Comparison of ENCODE assay signal across 1 cellular context in the genomic region with DNA sequence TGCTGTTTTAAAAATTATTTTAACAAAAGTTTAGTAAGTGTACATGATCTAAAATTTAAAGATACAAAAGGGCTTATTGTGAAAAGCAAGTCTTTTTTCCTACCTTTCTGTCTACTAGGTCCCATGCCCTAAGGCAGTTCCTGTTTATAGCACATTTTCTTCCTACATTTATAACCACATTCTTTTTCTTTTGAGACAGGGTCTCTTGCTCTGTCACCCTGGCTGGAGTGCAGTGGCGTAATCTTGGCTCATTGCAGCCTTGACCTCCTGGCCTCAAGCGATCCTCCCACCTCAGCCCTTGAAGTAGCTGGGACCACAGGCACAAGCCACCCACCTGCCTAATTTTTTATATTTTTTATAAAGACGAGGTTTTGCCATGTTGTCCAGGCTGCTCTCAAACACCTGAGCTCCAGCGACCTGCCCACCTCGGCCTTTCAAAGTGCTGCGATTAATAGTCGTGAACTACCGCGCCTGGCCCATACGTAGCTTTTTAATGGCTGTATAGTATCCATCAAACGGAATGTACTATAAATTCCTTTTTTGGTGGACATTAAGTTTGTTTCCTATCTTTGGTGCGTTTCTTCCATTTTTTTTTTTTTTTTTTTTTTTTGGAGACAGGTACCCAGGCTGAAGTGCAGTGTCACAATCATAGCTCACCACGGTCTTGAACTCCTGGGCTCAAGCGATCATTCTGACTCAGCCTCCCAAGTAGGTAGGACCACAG.
TF ChIP-seq lines count a peak whose summit lies in the region.

No MANE protein-coding gene starts in this region.

TF ChIP-seq in GM12878, 131 proteins besides CTCF, POLR2A, EP300 and RAD21 (continued from another document):
- TF ChIP-seq, protein P1, sequence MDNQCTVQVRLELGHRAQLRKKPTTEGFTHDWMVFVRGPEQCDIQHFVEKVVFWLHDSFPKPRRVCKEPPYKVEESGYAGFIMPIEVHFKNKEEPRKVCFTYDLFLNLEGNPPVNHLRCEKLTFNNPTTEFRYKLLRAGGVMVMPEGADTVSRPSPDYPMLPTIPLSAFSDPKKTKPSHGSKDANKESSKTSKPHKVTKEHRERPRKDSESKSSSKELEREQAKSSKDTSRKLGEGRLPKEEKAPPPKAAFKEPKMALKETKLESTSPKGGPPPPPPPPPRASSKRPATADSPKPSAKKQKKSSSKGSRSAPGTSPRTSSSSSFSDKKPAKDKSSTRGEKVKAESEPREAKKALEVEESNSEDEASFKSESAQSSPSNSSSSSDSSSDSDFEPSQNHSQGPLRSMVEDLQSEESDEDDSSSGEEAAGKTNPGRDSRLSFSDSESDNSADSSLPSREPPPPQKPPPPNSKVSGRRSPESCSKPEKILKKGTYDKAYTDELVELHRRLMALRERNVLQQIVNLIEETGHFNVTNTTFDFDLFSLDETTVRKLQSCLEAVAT (IDR thresholded peaks at IDR 0.05): 0 out of 2 replicates have a peak, but pooled peaks have one; percentile 21
- TF ChIP-seq NBN (IDR thresholded peaks at IDR 0.05) (no peak), DPF2 (IDR thresholded peaks at IDR 0.05) (no peak), BMI1 (IDR thresholded peaks at IDR 0.05; ENCODE audit: borderline replicate concordance) (no peak)
TF ChIP-seq in GM12878: peak in this region for 1.
